ENCODE assay signal across 1 cellular context in the genomic region with DNA sequence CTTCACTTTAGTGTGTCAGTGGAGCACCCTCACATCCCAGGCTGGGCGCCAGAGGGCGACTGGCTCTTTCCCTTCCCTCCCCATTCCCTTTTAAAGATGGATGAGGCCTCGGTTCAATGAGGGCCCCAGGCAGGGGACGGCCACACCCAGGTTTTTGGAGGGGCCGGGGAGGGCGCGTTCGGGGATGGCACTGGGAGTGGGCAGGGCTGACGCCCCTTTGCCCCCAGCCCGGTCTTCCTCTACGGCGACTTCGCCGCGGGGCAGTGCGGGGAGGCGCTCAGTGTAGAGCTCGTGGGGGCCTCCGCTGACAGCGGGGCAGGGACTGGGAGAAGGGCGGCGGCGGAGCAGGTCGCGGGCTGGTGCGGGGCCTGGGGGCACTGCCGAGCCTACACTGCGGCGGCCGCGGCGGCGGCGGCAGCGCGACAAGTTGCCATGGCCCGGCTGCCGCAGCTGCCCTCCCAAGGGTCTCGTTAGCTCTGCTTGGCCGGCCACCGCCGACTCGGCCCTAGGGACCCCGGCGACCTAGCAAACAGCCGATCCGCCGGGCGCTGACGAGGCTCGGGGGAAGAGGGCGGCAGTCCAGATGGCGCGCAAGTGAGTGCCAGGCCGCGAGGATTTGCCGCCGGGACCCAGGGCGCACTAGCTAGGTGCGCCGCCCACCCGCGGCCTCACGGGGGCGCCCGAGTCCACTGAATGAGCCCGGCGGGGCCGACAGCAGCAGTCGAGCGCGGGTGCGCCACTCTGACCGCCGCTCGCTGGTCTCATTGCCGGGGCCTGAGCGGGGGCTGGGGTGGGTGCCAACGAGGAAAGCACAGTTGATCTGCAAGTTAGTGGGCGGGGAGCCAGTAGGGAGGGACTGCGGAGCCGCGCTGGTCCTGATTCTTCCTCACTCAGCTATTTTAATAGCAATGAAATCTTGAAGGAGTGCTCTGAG.
TF ChIP-seq lines count a peak whose summit lies in the region.

No MANE protein-coding gene starts in this region.

TF ChIP-seq in HepG2, 621 proteins besides CTCF, POLR2A, EP300 and RAD21 (continued from another document and continues in another):
- 0 out of 2 replicates have a peak, but pooled peaks have one; percentile 28 for TF ChIP-seq NFAT5 (CRISPR knock-in tag; IDR thresholded peaks at IDR 0.05)
- no peak for TF ChIP-seq ZNF460 (CRISPR knock-in tag; IDR thresholded peaks at IDR 0.05; ENCODE audit: borderline replicate concordance)
- peak; percentile 73 to 84 for TF ChIP-seq HMGXB4 (CRISPR knock-in tag; IDR thresholded peaks at IDR 0.05; ENCODE audit: borderline replicate concordance in 1 of 2, low read depth in 1 of 2)
- no peak for TF ChIP-seq ZNF234 (CRISPR knock-in tag; conservative IDR thresholded peaks at IDR 0.05)
- peak; percentile 76 for TF ChIP-seq KDM2A (CRISPR knock-in tag; IDR thresholded peaks at IDR 0.05; ENCODE audit: borderline replicate concordance, low read depth)
- peak; percentile 60 for TF ChIP-seq ZFY (CRISPR knock-in tag; IDR thresholded peaks at IDR 0.05)
- peak; percentile 59; the same call in 1 of the 2 replicates for TF ChIP-seq ZNF138 (CRISPR knock-in tag; IDR thresholded peaks at IDR 0.05; ENCODE audit: low read depth)
- 0 out of 2 replicates have a peak, but pooled peaks have one; percentile 40 for TF ChIP-seq KDM3A (CRISPR knock-in tag; IDR thresholded peaks at IDR 0.05; ENCODE audit: low read depth)
- peak; percentile 48; the same call in 1 of the 2 replicates for TF ChIP-seq ZNF331 (CRISPR knock-in tag; IDR thresholded peaks at IDR 0.05)
- peak; percentile 66; the same call in 1 of the 2 replicates for TF ChIP-seq NR0B2 (CRISPR knock-in tag; IDR thresholded peaks at IDR 0.05)
- TF ChIP-seq HMG20A (CRISPR knock-in tag; IDR thresholded peaks at IDR 0.05; ENCODE audit: borderline replicate concordance), result no peak
- TF ChIP-seq, protein P1, sequence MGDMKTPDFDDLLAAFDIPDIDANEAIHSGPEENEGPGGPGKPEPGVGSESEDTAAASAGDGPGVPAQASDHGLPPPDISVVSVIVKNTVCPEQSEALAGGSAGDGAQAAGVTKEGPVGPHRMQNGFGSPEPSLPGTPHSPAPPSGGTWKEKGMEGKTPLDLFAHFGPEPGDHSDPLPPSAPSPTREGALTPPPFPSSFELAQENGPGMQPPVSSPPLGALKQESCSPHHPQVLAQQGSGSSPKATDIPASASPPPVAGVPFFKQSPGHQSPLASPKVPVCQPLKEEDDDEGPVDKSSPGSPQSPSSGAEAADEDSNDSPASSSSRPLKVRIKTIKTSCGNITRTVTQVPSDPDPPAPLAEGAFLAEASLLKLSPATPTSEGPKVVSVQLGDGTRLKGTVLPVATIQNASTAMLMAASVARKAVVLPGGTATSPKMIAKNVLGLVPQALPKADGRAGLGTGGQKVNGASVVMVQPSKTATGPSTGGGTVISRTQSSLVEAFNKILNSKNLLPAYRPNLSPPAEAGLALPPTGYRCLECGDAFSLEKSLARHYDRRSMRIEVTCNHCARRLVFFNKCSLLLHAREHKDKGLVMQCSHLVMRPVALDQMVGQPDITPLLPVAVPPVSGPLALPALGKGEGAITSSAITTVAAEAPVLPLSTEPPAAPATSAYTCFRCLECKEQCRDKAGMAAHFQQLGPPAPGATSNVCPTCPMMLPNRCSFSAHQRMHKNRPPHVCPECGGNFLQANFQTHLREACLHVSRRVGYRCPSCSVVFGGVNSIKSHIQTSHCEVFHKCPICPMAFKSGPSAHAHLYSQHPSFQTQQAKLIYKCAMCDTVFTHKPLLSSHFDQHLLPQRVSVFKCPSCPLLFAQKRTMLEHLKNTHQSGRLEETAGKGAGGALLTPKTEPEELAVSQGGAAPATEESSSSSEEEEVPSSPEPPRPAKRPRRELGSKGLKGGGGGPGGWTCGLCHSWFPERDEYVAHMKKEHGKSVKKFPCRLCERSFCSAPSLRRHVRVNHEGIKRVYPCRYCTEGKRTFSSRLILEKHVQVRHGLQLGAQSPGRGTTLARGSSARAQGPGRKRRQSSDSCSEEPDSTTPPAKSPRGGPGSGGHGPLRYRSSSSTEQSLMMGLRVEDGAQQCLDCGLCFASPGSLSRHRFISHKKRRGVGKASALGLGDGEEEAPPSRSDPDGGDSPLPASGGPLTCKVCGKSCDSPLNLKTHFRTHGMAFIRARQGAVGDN (CRISPR knock-in tag; IDR thresholded peaks at IDR 0.05), result peak; percentile 61
- TF ChIP-seq SRSF9 (IDR thresholded peaks at IDR 0.05; ENCODE audit: borderline replicate concordance, insufficient read depth, low read depth, low read length, poor library complexity, severe bottlenecking), result no peak
- no peak for TF ChIP-seq ZNF496 (CRISPR knock-in tag; IDR thresholded peaks at IDR 0.05; ENCODE audit: insufficient replicate concordance)
- no peak for TF ChIP-seq KAT7 (CRISPR knock-in tag; IDR thresholded peaks at IDR 0.05; ENCODE audit: borderline replicate concordance)
- TF ChIP-seq NCOA5 (CRISPR knock-in tag; IDR thresholded peaks at IDR 0.05), result no peak
- no peak for TF ChIP-seq ZNF703 (CRISPR knock-in tag; IDR thresholded peaks at IDR 0.05; ENCODE audit: borderline replicate concordance)
- TF ChIP-seq GATA4 (IDR thresholded peaks at IDR 0.05; ENCODE audit: borderline replicate concordance, low read depth), result no peak
- no peak for TF ChIP-seq FOXK1 (CRISPR knock-in tag; IDR thresholded peaks at IDR 0.05; ENCODE audit: borderline replicate concordance, low read depth)
- peak; percentile 65 for TF ChIP-seq SPEN (CRISPR knock-in tag; IDR thresholded peaks at IDR 0.05; ENCODE audit: low read depth)
- TF ChIP-seq, protein P2, sequence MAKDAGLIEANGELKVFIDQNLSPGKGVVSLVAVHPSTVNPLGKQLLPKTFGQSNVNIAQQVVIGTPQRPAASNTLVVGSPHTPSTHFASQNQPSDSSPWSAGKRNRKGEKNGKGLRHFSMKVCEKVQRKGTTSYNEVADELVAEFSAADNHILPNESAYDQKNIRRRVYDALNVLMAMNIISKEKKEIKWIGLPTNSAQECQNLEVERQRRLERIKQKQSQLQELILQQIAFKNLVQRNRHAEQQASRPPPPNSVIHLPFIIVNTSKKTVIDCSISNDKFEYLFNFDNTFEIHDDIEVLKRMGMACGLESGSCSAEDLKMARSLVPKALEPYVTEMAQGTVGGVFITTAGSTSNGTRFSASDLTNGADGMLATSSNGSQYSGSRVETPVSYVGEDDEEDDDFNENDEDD (CRISPR knock-in tag; IDR thresholded peaks at IDR 0.05; ENCODE audit: borderline replicate concordance), result peak; percentile 31; the same call in 1 of the 2 replicates
- TF ChIP-seq, protein P3, sequence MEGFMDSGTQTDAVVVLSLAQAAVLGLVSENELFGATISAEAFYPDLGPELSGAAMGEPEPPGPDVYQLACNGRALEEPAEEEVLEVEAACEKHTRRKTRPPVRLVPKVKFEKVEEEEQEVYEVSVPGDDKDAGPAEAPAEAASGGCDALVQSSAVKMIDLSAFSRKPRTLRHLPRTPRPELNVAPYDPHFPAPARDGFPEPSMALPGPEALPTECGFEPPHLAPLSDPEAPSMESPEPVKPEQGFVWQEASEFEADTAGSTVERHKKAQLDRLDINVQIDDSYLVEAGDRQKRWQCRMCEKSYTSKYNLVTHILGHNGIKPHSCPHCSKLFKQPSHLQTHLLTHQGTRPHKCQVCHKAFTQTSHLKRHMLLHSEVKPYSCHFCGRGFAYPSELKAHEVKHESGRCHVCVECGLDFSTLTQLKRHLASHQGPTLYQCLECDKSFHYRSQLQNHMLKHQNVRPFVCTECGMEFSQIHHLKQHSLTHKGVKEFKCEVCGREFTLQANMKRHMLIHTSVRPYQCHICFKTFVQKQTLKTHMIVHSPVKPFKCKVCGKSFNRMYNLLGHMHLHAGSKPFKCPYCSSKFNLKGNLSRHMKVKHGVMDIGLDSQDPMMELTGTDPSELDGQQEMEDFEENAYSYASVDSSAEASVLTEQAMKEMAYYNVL (CRISPR knock-in tag; IDR thresholded peaks at IDR 0.05; ENCODE audit: borderline replicate concordance), result no peak
- no peak for TF ChIP-seq ZNF605 (CRISPR knock-in tag; IDR thresholded peaks at IDR 0.05)
- no peak for TF ChIP-seq CBX5 (CRISPR knock-in tag; IDR thresholded peaks at IDR 0.05; ENCODE audit: borderline replicate concordance)
- peak; percentile 36; the same call in 1 of the 2 replicates for TF ChIP-seq KAT8 (CRISPR knock-in tag; IDR thresholded peaks at IDR 0.05)
- TF ChIP-seq, protein P4, sequence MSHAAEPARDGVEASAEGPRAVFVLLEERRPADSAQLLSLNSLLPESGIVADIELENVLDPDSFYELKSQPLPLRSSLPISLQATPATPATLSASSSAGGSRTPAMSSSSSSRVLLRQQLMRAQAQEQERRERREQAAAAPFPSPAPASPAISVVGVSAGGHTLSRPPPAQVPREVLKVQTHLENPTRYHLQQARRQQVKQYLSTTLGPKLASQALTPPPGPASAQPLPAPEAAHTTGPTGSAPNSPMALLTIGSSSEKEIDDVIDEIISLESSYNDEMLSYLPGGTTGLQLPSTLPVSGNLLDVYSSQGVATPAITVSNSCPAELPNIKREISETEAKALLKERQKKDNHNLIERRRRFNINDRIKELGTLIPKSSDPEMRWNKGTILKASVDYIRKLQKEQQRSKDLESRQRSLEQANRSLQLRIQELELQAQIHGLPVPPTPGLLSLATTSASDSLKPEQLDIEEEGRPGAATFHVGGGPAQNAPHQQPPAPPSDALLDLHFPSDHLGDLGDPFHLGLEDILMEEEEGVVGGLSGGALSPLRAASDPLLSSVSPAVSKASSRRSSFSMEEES (CRISPR knock-in tag; IDR thresholded peaks at IDR 0.05), result no peak
- no peak for TF ChIP-seq REL (CRISPR knock-in tag; conservative IDR thresholded peaks at IDR 0.05)
- 0 out of 2 replicates have a peak, but pooled peaks have one; percentile 59 for TF ChIP-seq RELA (CRISPR knock-in tag; IDR thresholded peaks at IDR 0.05)
- no peak for TF ChIP-seq ZBTB14 (CRISPR knock-in tag; IDR thresholded peaks at IDR 0.05)
- no peak for TF ChIP-seq TBX2 (CRISPR knock-in tag; IDR thresholded peaks at IDR 0.05; ENCODE audit: borderline replicate concordance)
- TF ChIP-seq, protein P5, sequence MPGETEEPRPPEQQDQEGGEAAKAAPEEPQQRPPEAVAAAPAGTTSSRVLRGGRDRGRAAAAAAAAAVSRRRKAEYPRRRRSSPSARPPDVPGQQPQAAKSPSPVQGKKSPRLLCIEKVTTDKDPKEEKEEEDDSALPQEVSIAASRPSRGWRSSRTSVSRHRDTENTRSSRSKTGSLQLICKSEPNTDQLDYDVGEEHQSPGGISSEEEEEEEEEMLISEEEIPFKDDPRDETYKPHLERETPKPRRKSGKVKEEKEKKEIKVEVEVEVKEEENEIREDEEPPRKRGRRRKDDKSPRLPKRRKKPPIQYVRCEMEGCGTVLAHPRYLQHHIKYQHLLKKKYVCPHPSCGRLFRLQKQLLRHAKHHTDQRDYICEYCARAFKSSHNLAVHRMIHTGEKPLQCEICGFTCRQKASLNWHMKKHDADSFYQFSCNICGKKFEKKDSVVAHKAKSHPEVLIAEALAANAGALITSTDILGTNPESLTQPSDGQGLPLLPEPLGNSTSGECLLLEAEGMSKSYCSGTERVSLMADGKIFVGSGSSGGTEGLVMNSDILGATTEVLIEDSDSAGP (CRISPR knock-in tag; IDR thresholded peaks at IDR 0.05; ENCODE audit: borderline replicate concordance), result peak; percentile 68; the same call in 1 of the 2 replicates
